ENCODE assay signal across 8 cellular contexts in the genomic region with DNA sequence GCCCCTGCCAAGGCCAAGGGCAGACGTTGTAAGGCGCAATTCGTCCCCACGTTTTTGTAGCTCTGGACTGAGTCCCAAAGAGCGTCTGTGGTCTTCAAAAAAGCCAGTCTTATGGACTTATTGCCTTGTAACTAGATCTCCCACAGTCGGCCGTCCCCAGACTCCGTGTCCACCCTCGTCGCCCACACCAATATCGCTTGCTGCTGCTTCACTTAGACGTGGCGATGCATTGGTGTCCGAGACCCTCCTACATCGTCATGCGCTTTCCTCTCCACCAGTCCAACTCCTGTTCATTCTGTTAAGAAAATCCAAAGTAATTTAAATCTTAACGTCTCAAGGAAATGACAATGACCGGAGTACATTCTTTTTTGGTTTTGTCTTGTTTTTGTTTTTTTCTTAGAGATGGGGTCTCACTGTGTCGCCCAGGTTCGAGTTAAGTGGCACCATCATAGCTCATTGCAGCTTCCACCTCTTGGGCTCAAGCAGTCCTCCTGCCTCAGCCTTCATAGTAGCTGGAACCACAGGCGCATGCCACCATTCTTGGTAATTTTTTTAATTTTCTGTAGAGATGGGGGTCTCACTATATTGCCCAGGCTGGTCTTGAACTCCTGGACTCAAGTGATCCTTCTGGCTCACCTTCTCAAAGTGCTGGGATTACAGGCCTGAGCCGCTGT. TPM values are rescaled to one million over a fixed set of nuclear protein-coding genes. Genes with fewer than 3 reads are reported as not detected.
A peak's percentile ranks its signal among the peaks of the same experiment; 100 is the strongest.
DNase-seq lines count a peak whose midpoint lies in the region; ATAC-seq and TF ChIP-seq lines count a peak whose summit lies in the region.

No MANE protein-coding gene starts in this region.

- H3K4me3 Mint-ChIP-seq in H9 = peak overlapping the region; percentile 95 to 100
- H3K4me3 Mint-ChIP-seq in activated naive CD8-positive, alpha-beta T cell treated with anti-CD3 and anti-CD28 coated beads, Interleukin-2, amount 50 U/mL, for 24 hours = peak overlapping the region; percentile 95

- H3K4me1 Mint-ChIP-seq in H9 = peaks cover 19 to 25% of the 10 kb centered on the region in 2 experiments
- H3K4me1 Mint-ChIP-seq in activated naive CD8-positive, alpha-beta T cell treated with anti-CD3 and anti-CD28 coated beads, Interleukin-2, amount 50 U/mL, for 24 hours = peaks cover 56% of the 10 kb centered on the region

- no CpG with 5 or more reads among the region's 22 CpGs for WGBS in H9 (ENCODE audit: extremely low coverage, insufficient read length, low lambda C conversion rate)

- H3K14ac ChIP-seq in H9 (ENCODE audit: insufficient read depth, low read length) = peak overlapping the region; percentile 9; the same call in 1 of the 2 replicates

- peak overlapping the region; percentile 91 for H3K27ac ChIP-seq in 22Rv1
- no peak overlapping the region for H3K27ac ChIP-seq in H9 (ENCODE audit: insufficient read length, low read depth, low read length)
- H3K27ac ChIP-seq in iPS-20b (ENCODE audit: low read length) = peak overlapping the region; percentile 72
- H3K27ac ChIP-seq in subcutaneous abdominal adipose tissue (ENCODE audit: low read depth, low read length) = peak overlapping the region; percentile 73

- H3K36me3 ChIP-seq in iPS-20b (ENCODE audit: insufficient read depth, low read depth, low read length) = peaks cover 27% of the 10 kb centered on the region
- peaks cover 0 to 9% (median 1%) of the 10 kb centered on the region in 5 donors for H3K36me3 ChIP-seq in subcutaneous abdominal adipose tissue (ENCODE audit: control insufficient read depth in 5 of 5, insufficient read depth in 5 of 5, low read length in 5 of 5)

- H3K56ac ChIP-seq in H9 (ENCODE audit: insufficient read length, low read depth, low read length) = no peak overlapping the region

- no peak overlapping the region for H3T11ph ChIP-seq in H9 (ENCODE audit: low read length)

- peak overlapping the region; percentile 92 for H3K4me3 ChIP-seq in iPS-20b (ENCODE audit: low read length)
- peak overlapping the region; percentile 95 to 99 (median 97) for H3K4me3 ChIP-seq in subcutaneous abdominal adipose tissue (ENCODE audit: low read depth in 1 of 5, low read length in 5 of 5)

- no peak overlapping the region for H4K91ac ChIP-seq in H9 (ENCODE audit: insufficient read length, low read depth, low read length)

- no peak overlapping the region for H2AK5ac ChIP-seq in H9 (ENCODE audit: insufficient read length, low read length)

- H3K4ac ChIP-seq in H9 (ENCODE audit: low read depth, low read length) = no peak overlapping the region

- H3K23me2 ChIP-seq in H9 (ENCODE audit: insufficient read length, low read depth, low read length, poor library complexity, severe bottlenecking) = no peaks in the 10 kb centered on the region

- H3K79me1 ChIP-seq in H9 (ENCODE audit: insufficient read depth, low read depth, low read length, poor library complexity, severe bottlenecking) = no peaks in the 10 kb centered on the region

- no peak for DNase-seq in H9
- no peak for DNase-seq in activated naive CD8-positive, alpha-beta T cell treated with anti-CD3 and anti-CD28 coated beads, Interleukin-2, amount 50 U/mL, for 24 hours

- H2BK20ac ChIP-seq in H9 (ENCODE audit: low read depth, low read length, poor library complexity, severe bottlenecking) = no peak overlapping the region

- H3K36me3 Mint-ChIP-seq in H9 (ENCODE audit: insufficient read depth in 1 of 3, low read depth in 3 of 3) = peaks cover 3 to 36% (median 17%) of the 10 kb centered on the region in 3 experiments; a peak in 6 of 7 replicates
- peaks cover 23% of the 10 kb centered on the region for H3K36me3 Mint-ChIP-seq in activated naive CD8-positive, alpha-beta T cell treated with anti-CD3 and anti-CD28 coated beads, Interleukin-2, amount 50 U/mL, for 24 hours (ENCODE audit: low read depth)

- H3K18ac ChIP-seq in H9 (ENCODE audit: insufficient read length, low read depth, low read length) = no peak overlapping the region

- H3K4me1 ChIP-seq in H9 (ENCODE audit: insufficient read depth, low read length) = no peaks in the 10 kb centered on the region; the same call in 1 of the 2 replicates
- H3K4me1 ChIP-seq in iPS-20b (ENCODE audit: insufficient read depth, low read length) = peaks cover 4% of the 10 kb centered on the region; the same call in 1 of the 2 replicates
- H3K4me1 ChIP-seq in subcutaneous abdominal adipose tissue (ENCODE audit: control insufficient read depth in 5 of 5, insufficient read depth in 5 of 5, low read length in 5 of 5) = peaks cover 5 to 52% (median 48%) of the 10 kb centered on the region in 5 donors

- H2BK5ac ChIP-seq in H9 (ENCODE audit: insufficient read length, low read length) = no peak overlapping the region

- peak overlapping the region; percentile 75 for H3K9ac ChIP-seq in H9 (ENCODE audit: extremely low read depth, insufficient read length, low read length)
- peak overlapping the region; percentile 89 for H3K9ac ChIP-seq in iPS-20b (ENCODE audit: low read depth, low read length)
- H3K9ac ChIP-seq in subcutaneous abdominal adipose tissue (ENCODE audit: low read length in 5 of 5) = peak overlapping the region; percentile 82 to 97 (median 89)

- no peaks in the 10 kb centered on the region; the same call in 1 of the 2 replicates for H3K27me3 Mint-ChIP-seq in H9 (ENCODE audit: low read depth)
- H3K27me3 Mint-ChIP-seq in activated naive CD8-positive, alpha-beta T cell treated with anti-CD3 and anti-CD28 coated beads, Interleukin-2, amount 50 U/mL, for 24 hours = peaks cover 2% of the 10 kb centered on the region

- H3K9me3 ChIP-seq in H9 (ENCODE audit: control insufficient read depth, low read depth, low read length) = no peaks in the 10 kb centered on the region
- H3K9me3 ChIP-seq in iPS-20b (ENCODE audit: insufficient read depth, low read depth, low read length) = no peaks in the 10 kb centered on the region
- no peaks in the 10 kb centered on the region for H3K9me3 ChIP-seq in subcutaneous abdominal adipose tissue (ENCODE audit: control insufficient read depth in 5 of 5, low read length in 5 of 5)

- H3K9me3 Mint-ChIP-seq in H9 = no peaks in the 10 kb centered on the region
- H3K9me3 Mint-ChIP-seq in activated naive CD8-positive, alpha-beta T cell treated with anti-CD3 and anti-CD28 coated beads, Interleukin-2, amount 50 U/mL, for 24 hours = no peaks in the 10 kb centered on the region

- H4K8ac ChIP-seq in H9 (replicated peaks; ENCODE audit: insufficient read length, low read depth, low read length) = no peak overlapping the region

- H3K27ac Mint-ChIP-seq in H9 = peak overlapping the region in 2 of 3 experiments; percentile 71 to 98; a peak in 4 of 7 replicates
- peak overlapping the region; percentile 73 for H3K27ac Mint-ChIP-seq in activated naive CD8-positive, alpha-beta T cell treated with anti-CD3 and anti-CD28 coated beads, Interleukin-2, amount 50 U/mL, for 24 hours

- peak overlapping the region; percentile 82 for H3K4me2 ChIP-seq in H9 (ENCODE audit: insufficient read depth, insufficient read length, low read length)

- peaks cover 19% of the 10 kb centered on the region; the same call in 1 of the 2 replicates for H3K79me2 ChIP-seq in H9 (ENCODE audit: insufficient read depth, low read length)

- no peak for ATAC-seq in activated naive CD8-positive, alpha-beta T cell treated with anti-CD3 and anti-CD28 coated beads, Interleukin-2, amount 50 U/mL, for 24 hours
- ATAC-seq in HG03521 (IDR thresholded peaks at IDR 0.05; ENCODE audit: unreplicated experiment) = no peak
- no peak for ATAC-seq in HG02571 (IDR thresholded peaks at IDR 0.05; ENCODE audit: unreplicated experiment)
- no peak for ATAC-seq in HG02973 (IDR thresholded peaks at IDR 0.05; ENCODE audit: unreplicated experiment)

- no peak overlapping the region for H2BK15ac ChIP-seq in H9 (ENCODE audit: low read depth, low read length)

- H3K23ac ChIP-seq in H9 (ENCODE audit: insufficient read length, low read depth, low read length) = no peak overlapping the region

- no peak for TF ChIP-seq CTCF in 22Rv1 (IDR thresholded peaks at IDR 0.05)
- no peak for TF ChIP-seq CTCF in H9 (conservative IDR thresholded peaks at IDR 0.05)

- H3K27me3 ChIP-seq in H9 (ENCODE audit: insufficient read depth, low read length) = no peaks in the 10 kb centered on the region
- no peaks in the 10 kb centered on the region for H3K27me3 ChIP-seq in iPS-20b (ENCODE audit: insufficient read depth, low read length)
- H3K27me3 ChIP-seq in subcutaneous abdominal adipose tissue (ENCODE audit: control insufficient read depth in 5 of 5, insufficient read depth in 4 of 5, low read length in 5 of 5) = no peaks in the 10 kb centered on the region

- no peaks in the 10 kb centered on the region for H4K20me1 ChIP-seq in H9 (ENCODE audit: control insufficient read depth, insufficient read depth, insufficient read length)

- H2BK120ac ChIP-seq in H9 (ENCODE audit: low read depth, low read length, poor library complexity, severe bottlenecking) = no peak overlapping the region

- H2AFZ ChIP-seq in H9 (ENCODE audit: low read length) = no peak overlapping the region

- H4K5ac ChIP-seq in H9 (ENCODE audit: insufficient read length, low read depth, low read length) = no peak overlapping the region

- H2BK12ac ChIP-seq in H9 (ENCODE audit: insufficient read length, low read depth, low read length) = no peak overlapping the region

RNA-seq across cellular contexts. Expression of gene KIFBP, which starts 0.9 kb away (rescaled TPM):
- 44.7 and 45.5 TPM in 2 replicates for total RNA-seq in H9 (2021)

RNA-seq across cellular contexts. Expression of gene DDX21, which starts 33.5 kb away (rescaled TPM):
- total RNA-seq in H9 (2021) = 180 TPM in 2 replicates
